ENCODE assay signal across 21 cellular contexts in the genomic region with DNA sequence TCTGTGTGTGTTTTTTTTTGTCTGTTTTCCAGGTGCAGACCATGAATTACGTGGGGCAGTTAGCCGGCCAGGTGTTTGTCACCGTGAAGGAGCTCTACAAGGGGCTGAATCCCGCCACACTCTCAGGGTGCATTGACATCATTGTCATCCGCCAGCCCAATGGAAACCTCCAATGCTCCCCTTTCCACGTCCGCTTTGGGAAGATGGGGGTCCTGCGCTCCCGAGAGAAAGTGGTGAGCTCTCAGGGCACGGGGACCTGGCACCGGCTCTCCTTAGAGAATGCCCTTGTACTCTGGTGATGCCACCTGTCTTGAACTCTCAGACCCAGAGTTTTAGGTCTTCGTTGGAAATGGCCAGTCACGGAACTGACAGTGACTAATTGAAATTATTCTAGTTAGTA.
"Had no signal": no experiment of that assay in that cellular context is flagged by ENCODE, and none has a peak within 500 bp of the region (broad histone marks: within the 10 kb centered on the region; RNA-seq: fewer than 3 reads in every experiment).

No MANE protein-coding gene starts in this region.

- H3K4me1 ChIP-seq: suprapubic skin, uterus had no signal

- ATAC-seq: lower lobe of right lung; mucosa of descending colon; sciatic nerve; stimulated activated naive B cell treated with anti-CD40 and anti-IgM and Interleukin-4, amounts not matched to agents 10 μg/mL and 1 μg/mL and 100 μg/mL, for 72 hours; stimulated activated naive CD8-positive, alpha-beta T cell treated with anti-CD3 and anti-CD28 coated beads, Interleukin-15, amount 100 ng/mL, for 72 hours; upper lobe of right lung had no signal

- H3K36me3 ChIP-seq: ovary, uterus had no signal

- H3K9me3 ChIP-seq: lower lobe of right lung, mucosa of descending colon, ovary, suprapubic skin, transverse colon, upper lobe of right lung, uterus had no signal

- DNase-seq: cerebellar nuclear complex; dorsolateral prefrontal cortex; effector CD4-positive, alpha-beta T cell; head of caudate nucleus; left ventricle myocardium superior; lower lobe of right lung; mucosa of descending colon; naive B cell; nephron progenitor cell; occipital lobe; retina; stimulated activated CD4-positive, alpha-beta T cell treated with anti-CD3 and anti-CD28 coated beads, Interleukin-2, amount 100 ng/mL, for 24 hours; stimulated activated CD4-positive, alpha-beta T cell treated with anti-CD3 and anti-CD28 coated beads, Interleukin-4, amount 100 ng/mL, for 24 hours; stimulated activated naive B cell treated with anti-CD40 and anti-IgM and Interleukin-4, amounts not matched to agents 10 μg/mL and 1 μg/mL and 100 μg/mL, for 72 hours; stimulated activated naive CD8-positive, alpha-beta T cell treated with anti-CD3 and anti-CD28 coated beads, Interleukin-15, amount 100 ng/mL, for 72 hours; transverse colon; upper lobe of right lung; uterus had no signal

- H3K27me3 Mint-ChIP-seq: naive B cell; stimulated activated naive B cell treated with anti-CD40 and anti-IgM and Interleukin-4, amounts not matched to agents 10 μg/mL and 1 μg/mL and 100 μg/mL, for 72 hours; stimulated activated naive CD8-positive, alpha-beta T cell treated with anti-CD3 and anti-CD28 coated beads, Interleukin-15, amount 100 ng/mL, for 72 hours had no signal

- H3K27ac ChIP-seq: dorsolateral prefrontal cortex, lower lobe of right lung, ovary, suprapubic skin, upper lobe of right lung, uterus had no signal

- H3K27ac Mint-ChIP-seq: nephron progenitor cell; stimulated activated naive B cell treated with anti-CD40 and anti-IgM and Interleukin-4, amounts not matched to agents 10 μg/mL and 1 μg/mL and 100 μg/mL, for 72 hours had no signal

- H3K9me3 Mint-ChIP-seq: stimulated activated naive B cell treated with anti-CD40 and anti-IgM and Interleukin-4, amounts not matched to agents 10 μg/mL and 1 μg/mL and 100 μg/mL, for 72 hours; stimulated activated naive CD8-positive, alpha-beta T cell treated with anti-CD3 and anti-CD28 coated beads, Interleukin-15, amount 100 ng/mL, for 72 hours had no signal

- H3K27me3 ChIP-seq: dorsolateral prefrontal cortex, ovary, suprapubic skin, transverse colon, upper lobe of right lung, uterus had no signal

- H3K4me3 ChIP-seq: dorsolateral prefrontal cortex, lower lobe of right lung, mucosa of descending colon, ovary, suprapubic skin, transverse colon, upper lobe of right lung, uterus had no signal

- H3K4me3 Mint-ChIP-seq: nephron progenitor cell; stimulated activated naive CD8-positive, alpha-beta T cell treated with anti-CD3 and anti-CD28 coated beads, Interleukin-15, amount 100 ng/mL, for 72 hours had no signal
